ENCODE assay signal across 34 cellular contexts in the genomic region with DNA sequence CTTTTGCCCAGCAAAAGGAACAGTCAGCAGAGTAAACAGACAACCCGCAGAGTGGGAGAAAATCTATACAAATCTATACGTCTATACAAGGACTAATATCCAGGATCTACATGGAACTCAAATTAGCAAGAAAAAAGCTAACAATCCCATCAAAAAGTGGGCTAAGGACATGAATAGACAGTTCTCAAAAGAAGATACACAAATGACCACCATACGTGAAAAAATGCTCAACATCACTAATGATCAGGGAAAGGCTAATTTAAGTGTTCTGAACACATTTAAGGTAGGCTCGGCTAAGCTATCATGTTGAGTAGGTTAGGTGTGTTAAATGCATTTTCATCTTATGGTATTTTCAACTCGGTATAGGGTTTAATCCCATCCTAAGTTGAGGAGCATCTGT.
"Had no signal": no experiment of that assay in that cellular context is flagged by ENCODE, and none has a peak within 500 bp of the region (broad histone marks: within the 10 kb centered on the region; RNA-seq: fewer than 3 reads in every experiment).

No MANE protein-coding gene starts in this region.

- H3K9me3 ChIP-seq: MG63 had no signal

- H3K4me3 ChIP-seq: MG63 had no signal

- H3K27me3 ChIP-seq: MG63 had no signal

- DNase-seq: Karpas-422, Kasumi-1, MG63, MM.1S, MV-4-11, NCI-H1048, NCI-H1092, NCI-H1092 treated with DMSO at 0.1 percent for 48 hours, NCI-H1105, NCI-H1105 treated with DMSO at 0.1 percent for 48 hours, NCI-H1417, NCI-H1417 treated with DMSO at 0.1 percent for 48 hours, NCI-H1436, NCI-H1436 treated with DMSO at 0.1 percent for 48 hours, NCI-H146, NCI-H1694, NCI-H1694 treated with DMSO at 0.1 percent for 48 hours, NCI-H187, NCI-H187 treated with DMSO at 0.1 percent for 48 hours, NCI-H1930, NCI-H2029, NCI-H2029 treated with DMSO at 0.1 percent for 48 hours, NCI-H2081, NCI-H2081 treated with DMSO at 0.1 percent for 48 hours, NCI-H2107, NCI-H2171, NCI-H2171 treated with DMSO at 0.1 percent for 48 hours, NCI-H2227 treated with DMSO at 0.1 percent for 48 hours, NCI-H226, NCI-H345, NCI-H446, NCI-H446 treated with DMSO at 0.1 percent for 48 hours, NCI-H510A, NCI-H510A treated with DMSO at 0.1 percent for 48 hours had no signal

- H3K36me3 ChIP-seq: MG63 had no signal
